1 cellular context compared by ENCODE assay signal in the genomic region with DNA sequence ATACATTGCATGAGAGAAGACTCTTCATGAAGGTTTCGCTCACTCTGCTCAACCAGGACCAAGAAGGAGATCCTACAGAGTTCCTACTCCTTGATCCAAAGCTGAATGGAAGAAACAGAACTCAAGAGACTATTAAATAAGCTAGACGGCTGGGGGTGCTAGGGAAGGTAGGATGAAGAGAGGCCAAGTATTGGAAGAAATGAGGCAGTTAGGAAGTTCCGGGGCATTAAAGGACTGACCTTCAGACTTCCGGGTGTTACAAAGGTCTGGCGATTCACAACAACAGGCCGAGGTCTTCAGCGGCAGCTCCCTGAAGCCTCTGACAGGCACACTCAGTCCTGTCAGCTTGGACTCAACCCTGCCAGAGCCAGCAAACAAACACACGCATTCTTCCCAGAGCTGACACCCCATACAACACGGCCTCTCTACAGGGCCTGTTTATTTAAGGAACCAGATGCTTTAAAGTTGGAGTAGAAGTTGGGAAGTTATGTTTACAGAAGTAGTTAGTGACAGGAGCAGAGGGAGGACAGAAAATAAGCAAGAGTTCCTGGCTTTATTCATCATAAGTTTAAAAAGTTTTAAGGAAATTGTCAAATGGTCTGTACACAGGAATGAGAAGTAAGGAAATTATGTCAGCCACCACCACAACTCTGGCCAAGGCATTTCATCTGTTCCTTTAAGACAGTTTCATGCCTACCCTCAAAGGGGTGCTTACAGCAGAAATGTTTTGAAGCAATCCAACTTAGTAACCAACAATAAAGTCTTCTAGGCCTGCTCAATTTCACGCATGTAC.
TF ChIP-seq lines count a peak whose summit lies in the region.

No MANE protein-coding gene starts in this region.

TF ChIP-seq in HepG2, 621 proteins besides CTCF, POLR2A, EP300 and RAD21 (continued from another document and continues in another):
- TF ChIP-seq, protein P1, sequence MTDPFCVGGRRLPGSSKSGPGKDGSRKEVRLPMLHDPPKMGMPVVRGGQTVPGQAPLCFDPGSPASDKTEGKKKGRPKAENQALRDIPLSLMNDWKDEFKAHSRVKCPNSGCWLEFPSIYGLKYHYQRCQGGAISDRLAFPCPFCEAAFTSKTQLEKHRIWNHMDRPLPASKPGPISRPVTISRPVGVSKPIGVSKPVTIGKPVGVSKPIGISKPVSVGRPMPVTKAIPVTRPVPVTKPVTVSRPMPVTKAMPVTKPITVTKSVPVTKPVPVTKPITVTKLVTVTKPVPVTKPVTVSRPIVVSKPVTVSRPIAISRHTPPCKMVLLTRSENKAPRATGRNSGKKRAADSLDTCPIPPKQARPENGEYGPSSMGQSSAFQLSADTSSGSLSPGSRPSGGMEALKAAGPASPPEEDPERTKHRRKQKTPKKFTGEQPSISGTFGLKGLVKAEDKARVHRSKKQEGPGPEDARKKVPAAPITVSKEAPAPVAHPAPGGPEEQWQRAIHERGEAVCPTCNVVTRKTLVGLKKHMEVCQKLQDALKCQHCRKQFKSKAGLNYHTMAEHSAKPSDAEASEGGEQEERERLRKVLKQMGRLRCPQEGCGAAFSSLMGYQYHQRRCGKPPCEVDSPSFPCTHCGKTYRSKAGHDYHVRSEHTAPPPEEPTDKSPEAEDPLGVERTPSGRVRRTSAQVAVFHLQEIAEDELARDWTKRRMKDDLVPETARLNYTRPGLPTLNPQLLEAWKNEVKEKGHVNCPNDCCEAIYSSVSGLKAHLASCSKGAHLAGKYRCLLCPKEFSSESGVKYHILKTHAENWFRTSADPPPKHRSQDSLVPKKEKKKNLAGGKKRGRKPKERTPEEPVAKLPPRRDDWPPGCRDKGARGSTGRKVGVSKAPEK (CRISPR knock-in tag; IDR thresholded peaks at IDR 0.05; ENCODE audit: borderline replicate concordance) = no peak
- peak; percentile 52; the same call in 1 of the 2 replicates for TF ChIP-seq TRIM24 (CRISPR knock-in tag; IDR thresholded peaks at IDR 0.05)
- peak; percentile 84 for TF ChIP-seq KMT2B (CRISPR knock-in tag; IDR thresholded peaks at IDR 0.05)
- TF ChIP-seq CEBPB (IDR thresholded peaks at IDR 0.05; ENCODE audit: borderline replicate concordance, low read depth, low read length) = no peak
- no peak for TF ChIP-seq NCOA1 (CRISPR knock-in tag; IDR thresholded peaks at IDR 0.05)
- TF ChIP-seq ZNF331 (CRISPR knock-in tag; IDR thresholded peaks at IDR 0.05) = peak; percentile 53
- no peak for TF ChIP-seq CC2D1A (CRISPR knock-in tag; IDR thresholded peaks at IDR 0.05)
- TF ChIP-seq MTF1 (CRISPR knock-in tag; IDR thresholded peaks at IDR 0.05) = no peak
- TF ChIP-seq ZMYM2 (CRISPR knock-in tag; IDR thresholded peaks at IDR 0.05) = peak; percentile 75
- TF ChIP-seq KMT2A (CRISPR knock-in tag; IDR thresholded peaks at IDR 0.05) = peak; percentile 93
- TF ChIP-seq GABPA (IDR thresholded peaks at IDR 0.05; ENCODE audit: low read depth, low read length) = peak; percentile 54
- TF ChIP-seq GABPA (CRISPR knock-in tag; IDR thresholded peaks at IDR 0.05; ENCODE audit: low read depth) = peak; percentile 91
- TF ChIP-seq RFX1 (IDR thresholded peaks at IDR 0.05) = no peak
- TF ChIP-seq ZNF615 (CRISPR knock-in tag; IDR thresholded peaks at IDR 0.05; ENCODE audit: borderline replicate concordance) = no peak
- TF ChIP-seq TEAD3 (CRISPR knock-in tag; optimal IDR thresholded peaks at IDR 0.05; ENCODE audit: borderline replicate concordance) = peak; percentile 94
- TF ChIP-seq, protein P2, sequence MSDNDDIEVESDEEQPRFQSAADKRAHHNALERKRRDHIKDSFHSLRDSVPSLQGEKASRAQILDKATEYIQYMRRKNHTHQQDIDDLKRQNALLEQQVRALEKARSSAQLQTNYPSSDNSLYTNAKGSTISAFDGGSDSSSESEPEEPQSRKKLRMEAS (IDR thresholded peaks at IDR 0.05) = peak; percentile 73; the same call in 1 of the 2 replicates
- TF ChIP-seq FOXK2 (IDR thresholded peaks at IDR 0.05) = peak; percentile 97
- TF ChIP-seq KLF15 (CRISPR knock-in tag; IDR thresholded peaks at IDR 0.05; ENCODE audit: borderline replicate concordance) = no peak
- no peak for TF ChIP-seq NONO (IDR thresholded peaks at IDR 0.05)
- TF ChIP-seq NONO (CRISPR knock-in tag; conservative IDR thresholded peaks at IDR 0.05) = 0 out of 2 replicates have a peak, but pooled peaks have one; percentile 62
- no peak for TF ChIP-seq ZNF234 (CRISPR knock-in tag; conservative IDR thresholded peaks at IDR 0.05)
- TF ChIP-seq MXD4 (CRISPR knock-in tag; IDR thresholded peaks at IDR 0.05) = peak; percentile 77; the same call in 1 of the 2 replicates
- TF ChIP-seq, protein P3, sequence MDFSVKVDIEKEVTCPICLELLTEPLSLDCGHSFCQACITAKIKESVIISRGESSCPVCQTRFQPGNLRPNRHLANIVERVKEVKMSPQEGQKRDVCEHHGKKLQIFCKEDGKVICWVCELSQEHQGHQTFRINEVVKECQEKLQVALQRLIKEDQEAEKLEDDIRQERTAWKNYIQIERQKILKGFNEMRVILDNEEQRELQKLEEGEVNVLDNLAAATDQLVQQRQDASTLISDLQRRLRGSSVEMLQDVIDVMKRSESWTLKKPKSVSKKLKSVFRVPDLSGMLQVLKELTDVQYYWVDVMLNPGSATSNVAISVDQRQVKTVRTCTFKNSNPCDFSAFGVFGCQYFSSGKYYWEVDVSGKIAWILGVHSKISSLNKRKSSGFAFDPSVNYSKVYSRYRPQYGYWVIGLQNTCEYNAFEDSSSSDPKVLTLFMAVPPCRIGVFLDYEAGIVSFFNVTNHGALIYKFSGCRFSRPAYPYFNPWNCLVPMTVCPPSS (IDR thresholded peaks at IDR 0.05) = no peak
- TF ChIP-seq ZNF263 (CRISPR knock-in tag; IDR thresholded peaks at IDR 0.05) = peak; percentile 59; the same call in 1 of the 2 replicates
- no peak for TF ChIP-seq NPAS2 (CRISPR knock-in tag; IDR thresholded peaks at IDR 0.05; ENCODE audit: borderline replicate concordance)
- no peak for TF ChIP-seq KLF9 (CRISPR knock-in tag; IDR thresholded peaks at IDR 0.05; ENCODE audit: low read depth)
- TF ChIP-seq, protein P4, sequence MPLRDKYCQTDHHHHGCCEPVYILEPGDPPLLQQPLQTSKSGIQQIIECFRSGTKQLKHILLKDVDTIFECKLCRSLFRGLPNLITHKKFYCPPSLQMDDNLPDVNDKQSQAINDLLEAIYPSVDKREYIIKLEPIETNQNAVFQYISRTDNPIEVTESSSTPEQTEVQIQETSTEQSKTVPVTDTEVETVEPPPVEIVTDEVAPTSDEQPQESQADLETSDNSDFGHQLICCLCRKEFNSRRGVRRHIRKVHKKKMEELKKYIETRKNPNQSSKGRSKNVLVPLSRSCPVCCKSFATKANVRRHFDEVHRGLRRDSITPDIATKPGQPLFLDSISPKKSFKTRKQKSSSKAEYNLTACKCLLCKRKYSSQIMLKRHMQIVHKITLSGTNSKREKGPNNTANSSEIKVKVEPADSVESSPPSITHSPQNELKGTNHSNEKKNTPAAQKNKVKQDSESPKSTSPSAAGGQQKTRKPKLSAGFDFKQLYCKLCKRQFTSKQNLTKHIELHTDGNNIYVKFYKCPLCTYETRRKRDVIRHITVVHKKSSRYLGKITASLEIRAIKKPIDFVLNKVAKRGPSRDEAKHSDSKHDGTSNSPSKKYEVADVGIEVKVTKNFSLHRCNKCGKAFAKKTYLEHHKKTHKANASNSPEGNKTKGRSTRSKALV (CRISPR knock-in tag; IDR thresholded peaks at IDR 0.05) = 0 out of 2 replicates have a peak, but pooled peaks have one; percentile 25
- TF ChIP-seq, protein P5, sequence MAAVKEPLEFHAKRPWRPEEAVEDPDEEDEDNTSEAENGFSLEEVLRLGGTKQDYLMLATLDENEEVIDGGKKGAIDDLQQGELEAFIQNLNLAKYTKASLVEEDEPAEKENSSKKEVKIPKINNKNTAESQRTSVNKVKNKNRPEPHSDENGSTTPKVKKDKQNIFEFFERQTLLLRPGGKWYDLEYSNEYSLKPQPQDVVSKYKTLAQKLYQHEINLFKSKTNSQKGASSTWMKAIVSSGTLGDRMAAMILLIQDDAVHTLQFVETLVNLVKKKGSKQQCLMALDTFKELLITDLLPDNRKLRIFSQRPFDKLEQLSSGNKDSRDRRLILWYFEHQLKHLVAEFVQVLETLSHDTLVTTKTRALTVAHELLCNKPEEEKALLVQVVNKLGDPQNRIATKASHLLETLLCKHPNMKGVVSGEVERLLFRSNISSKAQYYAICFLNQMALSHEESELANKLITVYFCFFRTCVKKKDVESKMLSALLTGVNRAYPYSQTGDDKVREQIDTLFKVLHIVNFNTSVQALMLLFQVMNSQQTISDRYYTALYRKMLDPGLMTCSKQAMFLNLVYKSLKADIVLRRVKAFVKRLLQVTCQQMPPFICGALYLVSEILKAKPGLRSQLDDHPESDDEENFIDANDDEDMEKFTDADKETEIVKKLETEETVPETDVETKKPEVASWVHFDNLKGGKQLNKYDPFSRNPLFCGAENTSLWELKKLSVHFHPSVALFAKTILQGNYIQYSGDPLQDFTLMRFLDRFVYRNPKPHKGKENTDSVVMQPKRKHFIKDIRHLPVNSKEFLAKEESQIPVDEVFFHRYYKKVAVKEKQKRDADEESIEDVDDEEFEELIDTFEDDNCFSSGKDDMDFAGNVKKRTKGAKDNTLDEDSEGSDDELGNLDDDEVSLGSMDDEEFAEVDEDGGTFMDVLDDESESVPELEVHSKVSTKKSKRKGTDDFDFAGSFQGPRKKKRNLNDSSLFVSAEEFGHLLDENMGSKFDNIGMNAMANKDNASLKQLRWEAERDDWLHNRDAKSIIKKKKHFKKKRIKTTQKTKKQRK (IDR thresholded peaks at IDR 0.05; ENCODE audit: low read length) = no peak
- no peak for TF ChIP-seq ZNF841 (CRISPR knock-in tag; IDR thresholded peaks at IDR 0.05; ENCODE audit: borderline replicate concordance)
- TF ChIP-seq, protein P6, sequence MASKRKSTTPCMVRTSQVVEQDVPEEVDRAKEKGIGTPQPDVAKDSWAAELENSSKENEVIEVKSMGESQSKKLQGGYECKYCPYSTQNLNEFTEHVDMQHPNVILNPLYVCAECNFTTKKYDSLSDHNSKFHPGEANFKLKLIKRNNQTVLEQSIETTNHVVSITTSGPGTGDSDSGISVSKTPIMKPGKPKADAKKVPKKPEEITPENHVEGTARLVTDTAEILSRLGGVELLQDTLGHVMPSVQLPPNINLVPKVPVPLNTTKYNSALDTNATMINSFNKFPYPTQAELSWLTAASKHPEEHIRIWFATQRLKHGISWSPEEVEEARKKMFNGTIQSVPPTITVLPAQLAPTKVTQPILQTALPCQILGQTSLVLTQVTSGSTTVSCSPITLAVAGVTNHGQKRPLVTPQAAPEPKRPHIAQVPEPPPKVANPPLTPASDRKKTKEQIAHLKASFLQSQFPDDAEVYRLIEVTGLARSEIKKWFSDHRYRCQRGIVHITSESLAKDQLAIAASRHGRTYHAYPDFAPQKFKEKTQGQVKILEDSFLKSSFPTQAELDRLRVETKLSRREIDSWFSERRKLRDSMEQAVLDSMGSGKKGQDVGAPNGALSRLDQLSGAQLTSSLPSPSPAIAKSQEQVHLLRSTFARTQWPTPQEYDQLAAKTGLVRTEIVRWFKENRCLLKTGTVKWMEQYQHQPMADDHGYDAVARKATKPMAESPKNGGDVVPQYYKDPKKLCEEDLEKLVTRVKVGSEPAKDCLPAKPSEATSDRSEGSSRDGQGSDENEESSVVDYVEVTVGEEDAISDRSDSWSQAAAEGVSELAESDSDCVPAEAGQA (IDR thresholded peaks at IDR 0.05; ENCODE audit: low read depth) = peak; percentile 0; the same call in 1 of the 2 replicates
- TF ChIP-seq, protein P6 (CRISPR knock-in tag; IDR thresholded peaks at IDR 0.05; ENCODE audit: borderline replicate concordance) = no peak; the same call in 1 of the 2 replicates
- TF ChIP-seq ZNF883 (CRISPR knock-in tag; IDR thresholded peaks at IDR 0.05; ENCODE audit: not compliant biosample characterization) = no peak
- no peak for TF ChIP-seq ZNF235 (CRISPR knock-in tag; IDR thresholded peaks at IDR 0.05; ENCODE audit: borderline replicate concordance)
- TF ChIP-seq, protein P7, sequence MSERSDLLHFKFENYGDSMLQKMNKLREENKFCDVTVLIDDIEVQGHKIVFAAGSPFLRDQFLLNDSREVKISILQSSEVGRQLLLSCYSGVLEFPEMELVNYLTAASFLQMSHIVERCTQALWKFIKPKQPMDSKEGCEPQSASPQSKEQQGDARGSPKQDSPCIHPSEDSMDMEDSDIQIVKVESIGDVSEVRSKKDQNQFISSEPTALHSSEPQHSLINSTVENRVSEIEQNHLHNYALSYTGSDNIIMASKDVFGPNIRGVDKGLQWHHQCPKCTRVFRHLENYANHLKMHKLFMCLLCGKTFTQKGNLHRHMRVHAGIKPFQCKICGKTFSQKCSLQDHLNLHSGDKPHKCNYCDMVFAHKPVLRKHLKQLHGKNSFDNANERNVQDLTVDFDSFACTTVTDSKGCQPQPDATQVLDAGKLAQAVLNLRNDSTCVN (CRISPR knock-in tag; IDR thresholded peaks at IDR 0.05; ENCODE audit: borderline replicate concordance) = 0 out of 2 replicates have a peak, but pooled peaks have one; percentile 14
- TF ChIP-seq ZNF160 (CRISPR knock-in tag; IDR thresholded peaks at IDR 0.05) = no peak
- no peak for TF ChIP-seq MAFG (CRISPR knock-in tag; IDR thresholded peaks at IDR 0.05)
- TF ChIP-seq DNMT1 (CRISPR knock-in tag; IDR thresholded peaks at IDR 0.05) = no peak
- peak; percentile 73; the same call in 1 of the 2 replicates for TF ChIP-seq DMAP1 (CRISPR knock-in tag; IDR thresholded peaks at IDR 0.05)
- TF ChIP-seq, protein P8, sequence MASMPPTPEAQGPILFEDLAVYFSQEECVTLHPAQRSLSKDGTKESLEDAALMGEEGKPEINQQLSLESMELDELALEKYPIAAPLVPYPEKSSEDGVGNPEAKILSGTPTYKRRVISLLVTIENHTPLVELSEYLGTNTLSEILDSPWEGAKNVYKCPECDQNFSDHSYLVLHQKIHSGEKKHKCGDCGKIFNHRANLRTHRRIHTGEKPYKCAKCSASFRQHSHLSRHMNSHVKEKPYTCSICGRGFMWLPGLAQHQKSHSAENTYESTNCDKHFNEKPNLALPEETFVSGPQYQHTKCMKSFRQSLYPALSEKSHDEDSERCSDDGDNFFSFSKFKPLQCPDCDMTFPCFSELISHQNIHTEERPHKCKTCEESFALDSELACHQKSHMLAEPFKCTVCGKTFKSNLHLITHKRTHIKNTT (CRISPR knock-in tag; IDR thresholded peaks at IDR 0.05) = no peak
- TF ChIP-seq NFYB (CRISPR knock-in tag; IDR thresholded peaks at IDR 0.05) = peak; percentile 35
- 0 out of 2 replicates have a peak, but pooled peaks have one; percentile 44 for TF ChIP-seq ARID2 (CRISPR knock-in tag; IDR thresholded peaks at IDR 0.05; ENCODE audit: borderline replicate concordance)
- no peak for TF ChIP-seq IKZF1 (IDR thresholded peaks at IDR 0.05)
- peak; percentile 48; the same call in 1 of the 2 replicates for TF ChIP-seq ZNF12 (CRISPR knock-in tag; IDR thresholded peaks at IDR 0.05)
